Comparison of ENCODE assay signal across 11 cellular contexts in the genomic region with DNA sequence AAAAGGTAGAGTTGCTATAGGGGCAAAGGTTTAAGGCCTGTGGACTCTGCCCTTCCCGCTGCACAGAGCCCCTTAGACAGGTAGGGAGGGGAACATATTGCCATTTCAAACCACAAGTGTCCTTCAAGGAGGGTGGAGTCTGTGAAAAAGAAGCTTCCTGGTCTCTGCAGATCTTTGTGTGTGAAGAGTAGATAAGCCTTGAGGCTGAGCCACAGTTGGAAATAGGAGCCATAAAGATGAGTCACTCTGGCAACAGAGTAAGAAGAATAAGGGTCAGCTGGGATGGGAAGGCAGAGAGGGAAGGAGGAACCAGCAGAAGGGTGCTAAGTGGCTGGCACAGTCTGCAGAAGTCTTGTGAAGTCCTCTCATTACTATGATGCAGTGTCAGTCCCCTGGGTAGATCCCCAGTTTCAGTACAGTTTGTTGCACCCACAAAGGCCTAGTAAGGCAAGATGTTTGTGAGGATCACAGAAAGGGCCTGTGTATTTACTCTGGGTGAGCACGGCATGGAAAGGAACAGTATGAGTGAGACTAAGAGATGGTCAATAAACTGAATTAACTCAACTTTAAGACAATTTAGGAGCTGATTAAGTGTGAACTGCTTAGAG. TPM values are rescaled to one million over a fixed set of nuclear protein-coding genes. Genes with fewer than 3 reads are reported as not detected.
DNase-seq lines count a peak whose midpoint lies in the region; ATAC-seq, FAIRE-seq and TF ChIP-seq lines count a peak whose summit lies in the region.
"Had no signal": no experiment of that assay in that cellular context is flagged by ENCODE, and none has a peak within 500 bp of the region (broad histone marks: within the 10 kb centered on the region; RNA-seq: fewer than 3 reads in every experiment).

No MANE protein-coding gene starts in this region.

- H3K4me1 ChIP-seq in endodermal cell (ENCODE audit: control insufficient read depth, insufficient read depth, low read length) (peaks cover 18% of the 10 kb centered on the region), pancreas (no peaks in the 10 kb centered on the region), MM.1S (ENCODE audit: low read length) (no peaks in the 10 kb centered on the region)

- H3K4me2 ChIP-seq in MM.1S (ENCODE audit: low read depth, low read length), result no peak overlapping the region

- H3K9me2 ChIP-seq in MM.1S (replicated peaks; ENCODE audit: insufficient read depth, low read length), result no peaks in the 10 kb centered on the region

- intact Hi-C loops in pancreas (cut with DNase I), result no loop called here

- H3K36me3 Mint-ChIP-seq in endodermal cell (ENCODE audit: low read depth), result no peaks in the 10 kb centered on the region
- H3K36me3 Mint-ChIP-seq: naive thymus-derived CD8-positive, alpha-beta T cell had no signal

- TF ChIP-seq CTCF in endodermal cell (conservative IDR thresholded peaks at IDR 0.05), result no peak
- no peak for TF ChIP-seq CTCF in pancreas (IDR thresholded peaks at IDR 0.05)
- TF ChIP-seq CTCF in MM.1S (IDR thresholded peaks at IDR 0.05; ENCODE audit: low read length), result no peak

- H3K9ac ChIP-seq in endodermal cell (ENCODE audit: extremely low read depth, low read length, poor library complexity, severe bottlenecking), result no peak overlapping the region
- H3K9ac ChIP-seq in MM.1S (ENCODE audit: low read length), result no peak overlapping the region

- DNase-seq in GM04504 (ENCODE audit: low read depth) (peak; percentile 41), NOMO-1 treated with dmso at 0.1 percent for 144 hours (lab: John Stamatoyannopoulos, UW; ENCODE audit: unreplicated experiment) (peak; percentile 58), endodermal cell (peak; percentile 68), pancreas (no peak), MM.1S (no peak), occipital lobe (lab: John Stamatoyannopoulos, UW) (no peak)
- DNase-seq: cerebellar nuclear complex; naive thymus-derived CD8-positive, alpha-beta T cell had no signal

- FAIRE-seq in pancreas (lab: Jason Lieb, UNC), result peak; percentile 67

- ATAC-seq in pancreas (peak in 3 of 4 donors; percentile 46 to 74 (median 71)), HG02840 (IDR thresholded peaks at IDR 0.05; ENCODE audit: low FRiP score, unreplicated experiment) (no peak), HG02678 (IDR thresholded peaks at IDR 0.05; ENCODE audit: unreplicated experiment) (no peak)
- ATAC-seq: naive thymus-derived CD8-positive, alpha-beta T cell had no signal

- H3K27ac Mint-ChIP-seq in endodermal cell, result peak overlapping the region; percentile 40
- H3K27ac Mint-ChIP-seq: naive thymus-derived CD8-positive, alpha-beta T cell; T-helper 1 cell treated with Interleukin-12 subunit alpha and Interleukin-12 subunit beta and Interleukin-4 antibody, amounts not matched to agents 30 μg/mL and 1 μg/mL, for 36 hours had no signal

- no peaks in the 10 kb centered on the region for H3K9me3 ChIP-seq in endodermal cell (ENCODE audit: control insufficient read depth, low read length)
- no peaks in the 10 kb centered on the region for H3K9me3 ChIP-seq in pancreas
- no peaks in the 10 kb centered on the region for H3K9me3 ChIP-seq in MM.1S (replicated peaks; ENCODE audit: insufficient read depth, low read length)

- H3F3A ChIP-seq in MM.1S (ENCODE audit: insufficient read depth, low read length), result no peaks in the 10 kb centered on the region

- no peaks in the 10 kb centered on the region for H3K9me3 Mint-ChIP-seq in endodermal cell
- H3K9me3 Mint-ChIP-seq: naive thymus-derived CD8-positive, alpha-beta T cell; T-helper 1 cell treated with Interleukin-12 subunit alpha and Interleukin-12 subunit beta and Interleukin-4 antibody, amounts not matched to agents 30 μg/mL and 1 μg/mL, for 36 hours had no signal

- no peaks in the 10 kb centered on the region for H3K27me3 ChIP-seq in endodermal cell (ENCODE audit: control insufficient read depth, insufficient read depth, low read length, poor library complexity, severe bottlenecking)
- H3K27me3 ChIP-seq in pancreas, result no peaks in the 10 kb centered on the region
- no peaks in the 10 kb centered on the region for H3K27me3 ChIP-seq in MM.1S (replicated peaks; ENCODE audit: insufficient read depth, low read length)

- 67 to 87% methylated on average over 1 to 2 of the region's 2 CpGs for WGBS in endodermal cell (ENCODE audit: insufficient coverage in 1 of 2, insufficient read length in 1 of 2), 2 experiments
- 92% methylated on average over 2 of the region's 2 CpGs for WGBS in pancreas, 2 donors

- H3K36me3 ChIP-seq in endodermal cell (ENCODE audit: control insufficient read depth, insufficient read depth, low read length) (no peaks in the 10 kb centered on the region), pancreas (no peaks in the 10 kb centered on the region), MM.1S (replicated peaks; ENCODE audit: insufficient read depth, low read length) (no peaks in the 10 kb centered on the region)

- no peaks in the 10 kb centered on the region for H4K20me1 ChIP-seq in MM.1S (ENCODE audit: insufficient read depth, low read length)

- no peak overlapping the region for H3K4me3 Mint-ChIP-seq in endodermal cell
- H3K4me3 Mint-ChIP-seq: naive thymus-derived CD8-positive, alpha-beta T cell; T-helper 1 cell treated with Interleukin-12 subunit alpha and Interleukin-12 subunit beta and Interleukin-4 antibody, amounts not matched to agents 30 μg/mL and 1 μg/mL, for 36 hours had no signal

- H3K27ac ChIP-seq in endodermal cell (ENCODE audit: low read depth, low read length), result no peak overlapping the region
- H3K27ac ChIP-seq in pancreas, result no peak overlapping the region
- no peak overlapping the region for H3K27ac ChIP-seq in MM.1S (ENCODE audit: low read length)

- peaks cover 16% of the 10 kb centered on the region for H3K4me1 Mint-ChIP-seq in endodermal cell

- H3K4me3 ChIP-seq in endodermal cell (ENCODE audit: low read length) (no peak overlapping the region), pancreas (no peak overlapping the region), MM.1S (ENCODE audit: low read length) (no peak overlapping the region)

- peaks cover 4% of the 10 kb centered on the region for H3K27me3 Mint-ChIP-seq in endodermal cell (ENCODE audit: insufficient read depth)

- H2AFZ ChIP-seq in MM.1S (ENCODE audit: low read length), result no peak overlapping the region

- H3K79me2 ChIP-seq in MM.1S (ENCODE audit: low read length), result no peaks in the 10 kb centered on the region

RNA-seq across cellular contexts. Expression of a gene that starts 18.1 kb away (rescaled TPM):
- total RNA-seq in endodermal cell, result not detected
- polyA plus RNA-seq in endodermal cell (2013, experiment 1 of 2), result not detected
- polyA plus RNA-seq in endodermal cell (2013, experiment 2 of 2), result not detected
- under 1 TPM in 1 of 6 donors, not detected in 5; 0.12 TPM for total RNA-seq in pancreas
- polyA plus RNA-seq in pancreas, result not detected
- total RNA-seq in occipital lobe, result not detected
- total RNA-seq: naive thymus-derived CD8-positive, alpha-beta T cell had no signal
- polyA plus RNA-seq: naive thymus-derived CD8-positive, alpha-beta T cell had no signal

RNA-seq across cellular contexts. Expression of a gene that starts 19.6 kb away (rescaled TPM):
- 10 to 100 TPM in 1 of 2 donors, 1 to 10 TPM in 1; 6.7 to 14.3 TPM for total RNA-seq in endodermal cell
- 9.4 TPM for polyA plus RNA-seq in endodermal cell (2013, experiment 1 of 2)
- polyA plus RNA-seq in endodermal cell (2013, experiment 2 of 2), result 8.9 TPM
- 10 to 100 TPM in 4 of 6 donors, 1 to 10 TPM in 2; 9.7 to 15.2 (median 11.1) TPM for total RNA-seq in pancreas
- polyA plus RNA-seq in pancreas, result 1 to 10 TPM; 4.0 to 4.2 TPM
- total RNA-seq in occipital lobe, result 13.3 TPM
- total RNA-seq: naive thymus-derived CD8-positive, alpha-beta T cell had no signal

Comparison
In these comparisons a context has a peak if more than half of its experiments do, and no peak if none do; other contexts are left out.
1. DNase-seq: peak in GM04504 (single experiment), NOMO-1 treated with dmso at 0.1 percent for 144 hours (single experiment) and endodermal cell (single experiment); none in pancreas (0 of 6), MM.1S (single experiment) and occipital lobe (single experiment).
2. ATAC-seq: peak in pancreas (3 of 4); none in HG02840 (single experiment) and HG02678 (single experiment).